Comparison of ENCODE assay signal across 22 cellular contexts in genomic region chr1:182835811-182836210, GRCh38. TPM values are rescaled to one million over a fixed set of nuclear protein-coding genes. Genes with fewer than 3 reads are reported as not detected.
DNase-seq lines count a peak whose midpoint lies in the region; ATAC-seq, FAIRE-seq and TF ChIP-seq lines count a peak whose summit lies in the region.
"Had no signal": no experiment of that assay in that cellular context is flagged by ENCODE, and none has a peak within 500 bp of the region (broad histone marks: within the 10 kb centered on the region; RNA-seq: fewer than 3 reads in every experiment).

No MANE protein-coding gene starts in this region.

- H3K23ac ChIP-seq in neuronal stem cell (ENCODE audit: low read depth, low read length, poor library complexity) = no peak overlapping the region

- H2BK120ac ChIP-seq in neuronal stem cell (ENCODE audit: low read depth, low read length) = no peak overlapping the region

- H2AFZ ChIP-seq in neuronal stem cell (ENCODE audit: low read length) = no peak overlapping the region
- H2AFZ ChIP-seq: GM23248 had no signal

- H3K9me3 ChIP-seq in stomach (no peaks in the 10 kb centered on the region), neuronal stem cell (replicated peaks in 1 of 2; ENCODE audit: control insufficient read depth in 2 of 2, insufficient read depth in 1 of 2, low read depth in 1 of 2, low read length in 2 of 2) (peaks cover 0 to 9% of the 10 kb centered on the region in 2 donors)
- H3K9me3 ChIP-seq: HAP-1 had no signal

- H3K27me3 Mint-ChIP-seq in neural crest cell (ENCODE audit: low read depth) = peaks cover 5% of the 10 kb centered on the region
- H3K27me3 Mint-ChIP-seq: CD4-positive, alpha-beta T cell had no signal

- H3K79me1 ChIP-seq in neuronal stem cell (ENCODE audit: low read depth, low read length) = peaks cover 4% of the 10 kb centered on the region

- 83 to 91% (median 87%) methylated on average over 10 of the region's 10 CpGs for whole genome bisulfite sequencing in stomach, 5 donors
- WGBS in neuronal stem cell (ENCODE audit: extremely low coverage in 2 of 2, insufficient read length in 2 of 2, insufficient replicate concordance in 1 of 2), 2 donors = no CpG with 5 or more reads among the region's 10 CpGs

- no peak overlapping the region for H3K9ac ChIP-seq in neuronal stem cell (ENCODE audit: low read depth, low read length, poor library complexity)
- H3K9ac ChIP-seq: GM23248 had no signal

- H3K14ac ChIP-seq in neuronal stem cell (ENCODE audit: low read length) = no peak overlapping the region

- TF ChIP-seq EP300 in stomach (IDR thresholded peaks at IDR 0.05) = no peak

- ATAC-seq in HG02642 (IDR thresholded peaks at IDR 0.05; ENCODE audit: poor library complexity, unreplicated experiment) = no peak
- ATAC-seq: GM12878 had no signal

- H3K27me3 ChIP-seq in bronchial epithelial cell (ENCODE audit: control insufficient read depth, insufficient read depth, low read length) (no peaks in the 10 kb centered on the region), stomach (no peaks in the 10 kb centered on the region), neuronal stem cell (ENCODE audit: control insufficient read depth in 3 of 3, insufficient read depth in 3 of 3, low read depth in 1 of 3, low read length in 3 of 3) (no peaks in the 10 kb centered on the region)

- DNase-seq in ELR (ENCODE audit: low read depth) (peak; percentile 50), bronchial epithelial cell (ENCODE audit: low read depth) (peak; percentile 17), erythroblast (lab: John Stamatoyannopoulos, UW) (no peak), neural crest cell (ENCODE audit: low read depth, low spot score) (no peak), COLO668 (lab: John Stamatoyannopoulos, UW; ENCODE audit: unreplicated experiment) (no peak), stomach (no peak), neuronal stem cell (ENCODE audit: low spot score) (no peak)
- DNase-seq: ACHN; AML-193; CD4-positive, alpha-beta T cell; DMS153; DMS79; GM23248; IMR-90; KBM-7 had no signal

- TF ChIP-seq POLR2A in erythroblast (IDR thresholded peaks at IDR 0.05; ENCODE audit: low read length) (peak; percentile 13), stomach (IDR thresholded peaks at IDR 0.05) (no peak)

- H4K8ac ChIP-seq in neuronal stem cell (ENCODE audit: low read depth, low read length) = no peak overlapping the region

- H3K4me2 ChIP-seq in neuronal stem cell (ENCODE audit: insufficient read depth, low read length, poor library complexity, severe bottlenecking) = no peak overlapping the region

- no peak overlapping the region for H3K4me3 ChIP-seq in bronchial epithelial cell (ENCODE audit: low read depth, low read length)
- no peak overlapping the region for H3K4me3 ChIP-seq in stomach
- H3K4me3 ChIP-seq in neuronal stem cell (ENCODE audit: low read length in 2 of 2) = no peak overlapping the region
- H3K4me3 ChIP-seq: GM12878, GM23248, HAP-1 had no signal

- intact Hi-C loops in stomach (cut with DNase I; ENCODE audit: low total_unique reads) = no loop called here

- H3K27ac ChIP-seq in stomach = no peak overlapping the region
- H3K27ac ChIP-seq in neuronal stem cell (replicated peaks; ENCODE audit: low read length) = no peak overlapping the region
- H3K27ac ChIP-seq: C4-2B, GM23248, HL-60 had no signal

- TF ChIP-seq CTCF in bronchial epithelial cell (IDR thresholded peaks at IDR 0.05; ENCODE audit: insufficient read depth, low read length, severe bottlenecking) (no peak), neural crest cell (conservative IDR thresholded peaks at IDR 0.05) (no peak), stomach (IDR thresholded peaks at IDR 0.05) (no peak)

- H3K4ac ChIP-seq in neuronal stem cell (ENCODE audit: low read length) = no peak overlapping the region

- H3K4me1 ChIP-seq in stomach = peaks cover 9 to 17% (median 14%) of the 10 kb centered on the region in 4 donors
- H3K4me1 ChIP-seq in neuronal stem cell (ENCODE audit: control insufficient read depth in 2 of 2, insufficient read depth in 1 of 2, low read depth in 1 of 2, low read length in 2 of 2) = peaks cover 3 to 25% of the 10 kb centered on the region in 2 donors

- H3K4me1 Mint-ChIP-seq in neural crest cell = peaks cover 38% of the 10 kb centered on the region

- no peak overlapping the region for H2BK5ac ChIP-seq in neuronal stem cell (ENCODE audit: low read length)

- no peak overlapping the region for H2AK5ac ChIP-seq in neuronal stem cell (ENCODE audit: low read depth, low read length)

- H3K36me3 Mint-ChIP-seq in neural crest cell (ENCODE audit: low read depth) = peaks cover 12% of the 10 kb centered on the region

- H2BK15ac ChIP-seq in neuronal stem cell (ENCODE audit: low read length) = no peak overlapping the region

- H2BK12ac ChIP-seq in neuronal stem cell (ENCODE audit: low read length) = no peak overlapping the region

- H3K18ac ChIP-seq in neuronal stem cell (ENCODE audit: low read length) = no peak overlapping the region

- no peak overlapping the region for H4K91ac ChIP-seq in neuronal stem cell (ENCODE audit: low read depth, low read length, poor library complexity)

- H3K9me3 Mint-ChIP-seq in neural crest cell = no peaks in the 10 kb centered on the region
- H3K9me3 Mint-ChIP-seq: CD4-positive, alpha-beta T cell had no signal

- H3K36me3 ChIP-seq in bronchial epithelial cell (ENCODE audit: control insufficient read depth, insufficient read depth, low read length) = no peaks in the 10 kb centered on the region
- H3K36me3 ChIP-seq in stomach = no peaks in the 10 kb centered on the region
- peaks cover 0 to 4% of the 10 kb centered on the region in 2 donors for H3K36me3 ChIP-seq in neuronal stem cell (replicated peaks in 1 of 2; ENCODE audit: control insufficient read depth in 2 of 2, insufficient read depth in 2 of 2, low read length in 2 of 2)

- no peak overlapping the region for H3K27ac Mint-ChIP-seq in neural crest cell (ENCODE audit: unreplicated experiment)
- H3K27ac Mint-ChIP-seq: CD4-positive, alpha-beta T cell had no signal

- FAIRE-seq in bronchial epithelial cell (lab: Jason Lieb, UNC) = no peak
- FAIRE-seq: GM12878, HTR-8/SVneo had no signal

- H3K4me3 Mint-ChIP-seq in neural crest cell = peak overlapping the region; percentile 23
- H3K4me3 Mint-ChIP-seq: CD4-positive, alpha-beta T cell had no signal

RNA-seq across cellular contexts. Expression of gene DHX9, which starts 3.3 kb away (rescaled TPM):
- total RNA-seq in bronchial epithelial cell = 78.1 and 96.9 TPM in 2 replicates
- total RNA-seq in neural crest cell = 404 and 426 TPM in 2 replicates
- 100 to 1,000 TPM in 2 of 5 donors, 10 to 100 TPM in 3; 29.0 to 196 (median 66.1) TPM for total RNA-seq in stomach
- polyA plus RNA-seq in stomach = 10 to 100 TPM; 45.1 to 63.2 (median 45.7) TPM
- 73.1 TPM for polyA plus RNA-seq in neuronal stem cell (2013, experiment 1 of 2)
- polyA plus RNA-seq in neuronal stem cell (2013, experiment 2 of 2) = 71.6 TPM

RNA-seq across cellular contexts. Expression of gene NPL, which starts 46.2 kb away (rescaled TPM):
- 2.4 and 18.8 TPM in 2 replicates for total RNA-seq in bronchial epithelial cell
- total RNA-seq in neural crest cell = 9.1 and 12.7 TPM in 2 replicates
- total RNA-seq in stomach = 10 to 100 TPM in 1 of 5 donors, 1 to 10 TPM in 3, under 1 TPM in 1; 0.45 to 48.5 (median 5.5) TPM
- 10 to 100 TPM in 1 of 3 donors, 1 to 10 TPM in 2; 5.5 to 16.3 (median 6.5) TPM for polyA plus RNA-seq in stomach
- 2.9 TPM for polyA plus RNA-seq in neuronal stem cell (2013, experiment 1 of 2)
- polyA plus RNA-seq in neuronal stem cell (2013, experiment 2 of 2) = 3.3 TPM
- total RNA-seq: G401 had no signal

Comparison
In these comparisons a context has a peak if more than half of its experiments do, and no peak if none do; other contexts are left out.
1. DNase-seq: peak in ELR (single experiment) and bronchial epithelial cell (single experiment); none in erythroblast (0 of 2), neural crest cell (single experiment), COLO668 (single experiment), stomach (single experiment) and neuronal stem cell (single experiment).